1 cellular context compared by ENCODE assay signal in the genomic region with DNA sequence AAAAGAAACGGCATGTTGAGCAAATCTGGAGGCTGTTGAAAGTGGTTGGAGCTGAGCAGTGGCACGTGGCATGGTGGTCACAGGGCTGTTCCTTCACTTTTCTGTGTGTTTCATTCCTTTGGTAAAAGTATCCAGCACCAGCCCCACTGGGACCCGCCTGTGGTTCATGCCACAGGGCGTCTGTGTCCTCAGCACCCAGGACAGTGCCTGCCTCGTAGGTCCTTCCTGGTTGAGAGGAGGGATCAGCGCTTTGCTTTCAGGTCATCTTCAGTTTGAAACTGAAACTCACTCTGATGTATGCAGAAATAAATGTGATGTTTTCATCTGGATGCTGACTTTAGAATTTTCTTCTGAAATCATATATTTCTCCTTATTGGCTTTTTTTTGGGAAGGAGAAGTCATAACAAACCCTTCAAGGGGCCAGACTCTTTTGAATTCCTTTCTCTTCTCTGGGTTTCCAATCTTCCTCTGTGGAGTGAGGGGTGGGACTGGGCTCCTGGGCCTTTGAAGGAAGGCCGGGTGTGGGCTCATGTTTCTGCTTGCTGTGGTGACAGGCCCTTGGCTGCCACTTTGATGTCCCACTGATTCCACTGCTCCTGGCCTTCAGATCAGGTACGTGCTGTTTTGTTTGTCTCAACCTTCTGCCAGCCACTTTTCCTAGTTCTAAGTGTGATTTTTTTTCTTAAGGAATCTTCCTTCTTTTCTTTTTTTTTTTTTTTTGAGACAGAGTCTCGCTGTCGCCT.
TF ChIP-seq lines count a peak whose summit lies in the region.

No MANE protein-coding gene starts in this region.

TF ChIP-seq in GM12878, 131 proteins besides CTCF, POLR2A, EP300 and RAD21:
- TF ChIP-seq CBFB (IDR thresholded peaks at IDR 0.05; ENCODE audit: low read depth) (no peak), CREM (IDR thresholded peaks at IDR 0.05; ENCODE audit: low read depth) (peak; percentile 76; the same call in 1 of the 2 replicates), POLR2AphosphoS5 (IDR thresholded peaks at IDR 0.05; ENCODE audit: low read length) (no peak), RAD51 (IDR thresholded peaks at IDR 0.05) (no peak), ZNF24 (IDR thresholded peaks at IDR 0.05) (no peak), ZBED1 (IDR thresholded peaks at IDR 0.05; ENCODE audit: borderline replicate concordance) (no peak), SIN3A (IDR thresholded peaks at IDR 0.05; ENCODE audit: low read depth, low read length) (peak; percentile 71; the same call in 1 of the 2 replicates), BHLHE40 (IDR thresholded peaks at IDR 0.05; ENCODE audit: borderline replicate concordance in 1 of 2, low read depth in 2 of 2, low read length in 1 of 2) (peak; percentile 29 to 33; a peak in 1 of 4 replicates), MXI1 (IDR thresholded peaks at IDR 0.05; ENCODE audit: low read depth, low read length) (peak; percentile 70), ZNF217 (IDR thresholded peaks at IDR 0.05) (no peak), CREB1 (IDR thresholded peaks at IDR 0.05; ENCODE audit: low read depth) (peak; percentile 61), RUNX3 (IDR thresholded peaks at IDR 0.05; ENCODE audit: low read length) (peak; percentile 49), MAX (IDR thresholded peaks at IDR 0.05; ENCODE audit: low read depth, low read length) (0 out of 2 replicates have a peak, but pooled peaks have one; percentile 41), REST (IDR thresholded peaks at IDR 0.05; ENCODE audit: low read depth, low read length) (peak; percentile 94), BRCA1 (IDR thresholded peaks at IDR 0.05; ENCODE audit: low read depth, low read length) (no peak)
- TF ChIP-seq, protein P1, sequence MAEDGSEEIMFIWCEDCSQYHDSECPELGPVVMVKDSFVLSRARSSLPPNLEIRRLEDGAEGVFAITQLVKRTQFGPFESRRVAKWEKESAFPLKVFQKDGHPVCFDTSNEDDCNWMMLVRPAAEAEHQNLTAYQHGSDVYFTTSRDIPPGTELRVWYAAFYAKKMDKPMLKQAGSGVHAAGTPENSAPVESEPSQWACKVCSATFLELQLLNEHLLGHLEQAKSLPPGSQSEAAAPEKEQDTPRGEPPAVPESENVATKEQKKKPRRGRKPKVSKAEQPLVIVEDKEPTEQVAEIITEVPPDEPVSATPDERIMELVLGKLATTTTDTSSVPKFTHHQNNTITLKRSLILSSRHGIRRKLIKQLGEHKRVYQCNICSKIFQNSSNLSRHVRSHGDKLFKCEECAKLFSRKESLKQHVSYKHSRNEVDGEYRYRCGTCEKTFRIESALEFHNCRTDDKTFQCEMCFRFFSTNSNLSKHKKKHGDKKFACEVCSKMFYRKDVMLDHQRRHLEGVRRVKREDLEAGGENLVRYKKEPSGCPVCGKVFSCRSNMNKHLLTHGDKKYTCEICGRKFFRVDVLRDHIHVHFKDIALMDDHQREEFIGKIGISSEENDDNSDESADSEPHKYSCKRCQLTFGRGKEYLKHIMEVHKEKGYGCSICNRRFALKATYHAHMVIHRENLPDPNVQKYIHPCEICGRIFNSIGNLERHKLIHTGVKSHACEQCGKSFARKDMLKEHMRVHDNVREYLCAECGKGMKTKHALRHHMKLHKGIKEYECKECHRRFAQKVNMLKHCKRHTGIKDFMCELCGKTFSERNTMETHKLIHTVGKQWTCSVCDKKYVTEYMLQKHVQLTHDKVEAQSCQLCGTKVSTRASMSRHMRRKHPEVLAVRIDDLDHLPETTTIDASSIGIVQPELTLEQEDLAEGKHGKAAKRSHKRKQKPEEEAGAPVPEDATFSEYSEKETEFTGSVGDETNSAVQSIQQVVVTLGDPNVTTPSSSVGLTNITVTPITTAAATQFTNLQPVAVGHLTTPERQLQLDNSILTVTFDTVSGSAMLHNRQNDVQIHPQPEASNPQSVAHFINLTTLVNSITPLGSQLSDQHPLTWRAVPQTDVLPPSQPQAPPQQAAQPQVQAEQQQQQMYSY (CRISPR knock-in tag; IDR thresholded peaks at IDR 0.05): no peak
TF ChIP-seq in GM12878: peak in this region for 8.
